In genomic region chr2:205850611-205851010, GRCh38 we compare ENCODE assay signal across 14 cellular contexts.
DNase-seq lines count a peak whose midpoint lies in the region; ATAC-seq and TF ChIP-seq lines count a peak whose summit lies in the region.
"Had no signal": no experiment of that assay in that cellular context is flagged by ENCODE, and none has a peak within 500 bp of the region (broad histone marks: within the 10 kb centered on the region; RNA-seq: fewer than 3 reads in every experiment).

No MANE protein-coding gene starts in this region.

- no peak overlapping the region for H3K27ac ChIP-seq in upper lobe of right lung
- H3K27ac ChIP-seq: 22Rv1 had no signal

- H3K4me1 ChIP-seq in upper lobe of right lung: no peaks in the 10 kb centered on the region
- H3K4me1 ChIP-seq: Caco-2 had no signal

- H3K36me3 ChIP-seq in upper lobe of right lung: no peaks in the 10 kb centered on the region
- H3K36me3 ChIP-seq: HAP-1 had no signal

- ATAC-seq in upper lobe of right lung: peak; percentile 29
- ATAC-seq: CD8-positive, alpha-beta T cell; HepG2 had no signal

- no peak overlapping the region for H3K4me3 ChIP-seq in upper lobe of right lung
- H3K4me3 ChIP-seq: HAP-1 had no signal

- TF ChIP-seq CTCF in upper lobe of right lung (IDR thresholded peaks at IDR 0.05): no peak

- H3K9me3 ChIP-seq in upper lobe of right lung: no peaks in the 10 kb centered on the region
- H3K9me3 ChIP-seq: Caco-2, HAP-1 had no signal

- no peaks in the 10 kb centered on the region for H3K27me3 ChIP-seq in upper lobe of right lung

- peak; percentile 55 for DNase-seq in ELF-1 (ENCODE audit: low read depth, low spot score)
- peak; percentile 9 for DNase-seq in glomerular visceral epithelial cell (ENCODE audit: extremely low spot score)
- DNase-seq in myocyte (ENCODE audit: low read depth): peak; percentile 22
- no peak for DNase-seq in upper lobe of right lung
- DNase-seq in NCI-H524 (lab: John Stamatoyannopoulos, UW): no peak
- DNase-seq in NCI-H226: no peak
- DNase-seq in NCI-H2171 (lab: John Stamatoyannopoulos, UW): no peak
- DNase-seq: Caco-2; CD8-positive, alpha-beta T cell; DND-41; GF-D8 had no signal

- intact Hi-C loops in upper lobe of right lung (cut with DNase I): no loop called here

Comparison
In these comparisons a context has a peak if more than half of its experiments do, and no peak if none do; other contexts are left out.
1. DNase-seq: peak in ELF-1 (single experiment), glomerular visceral epithelial cell (single experiment) and myocyte (single experiment); none in upper lobe of right lung (single experiment), NCI-H524 (0 of 2), NCI-H226 (single experiment) and NCI-H2171 (single experiment).